In genomic region chr19:40724315-40724714, GRCh38 we compare ENCODE assay signal across 1 cellular context.
TF ChIP-seq lines count a peak whose summit lies in the region.

No MANE protein-coding gene starts in this region.

TF ChIP-seq in HEK293, 187 proteins besides CTCF, POLR2A, EP300 and RAD21 (continued from another document):
- TF ChIP-seq PRDM10 (tag by site-specific recombination; IDR thresholded peaks at IDR 0.05) (no peak), ZNF701 (tag by site-specific recombination; IDR thresholded peaks at IDR 0.05) (no peak), ZNF292 (tag by site-specific recombination; IDR thresholded peaks at IDR 0.05; ENCODE audit: borderline replicate concordance, low read depth) (no peak), SETDB1 (IDR thresholded peaks at IDR 0.05; ENCODE audit: insufficient read length, low read length) (no peak), ZSCAN23 (tag by site-specific recombination; IDR thresholded peaks at IDR 0.05) (no peak), ZNF549 (tag by site-specific recombination; IDR thresholded peaks at IDR 0.05) (no peak), ZNF302 (tag by site-specific recombination; IDR thresholded peaks at IDR 0.05; ENCODE audit: low read depth) (no peak), OVOL3 (tag by site-specific recombination; IDR thresholded peaks at IDR 0.05) (no peak), PRDM6 (tag by site-specific recombination; IDR thresholded peaks at IDR 0.05) (no peak), GLI4 (tag by site-specific recombination; IDR thresholded peaks at IDR 0.05) (no peak), ZNF24 (tag by site-specific recombination; IDR thresholded peaks at IDR 0.05) (no peak), ZNF2 (tag by site-specific recombination; IDR thresholded peaks at IDR 0.05) (no peak), KLF8 (tag by site-specific recombination; IDR thresholded peaks at IDR 0.05) (no peak), PBX3 (CRISPR knock-in tag; IDR thresholded peaks at IDR 0.05) (no peak), ZNF645 (tag by site-specific recombination; IDR thresholded peaks at IDR 0.05) (no peak)
